2 cellular contexts compared by ENCODE assay signal in the genomic region with DNA sequence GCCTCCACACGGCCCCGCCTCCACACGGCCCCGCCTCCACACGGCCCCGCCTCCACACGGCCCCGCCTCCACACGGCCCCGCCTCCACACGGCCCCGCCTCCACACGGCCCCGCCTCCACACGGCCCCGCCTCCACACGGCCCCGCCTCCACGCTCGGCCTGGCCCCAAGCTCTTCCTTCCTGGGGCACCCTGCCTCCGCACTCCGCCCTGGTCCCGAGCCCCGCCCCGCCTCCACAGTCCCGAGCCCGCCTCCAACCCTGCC.
TF ChIP-seq lines count a peak whose summit lies in the region.

No MANE protein-coding gene starts in this region.

TF ChIP-seq in WTC11, 78 proteins besides CTCF, POLR2A, EP300 and RAD21:
- peak; percentile 75 for TF ChIP-seq SP1 (CRISPR knock-in tag; conservative IDR thresholded peaks at IDR 0.05)

TF ChIP-seq in H1, 55 proteins besides CTCF, POLR2A, EP300 and RAD21:
- TF ChIP-seq, protein P1, sequence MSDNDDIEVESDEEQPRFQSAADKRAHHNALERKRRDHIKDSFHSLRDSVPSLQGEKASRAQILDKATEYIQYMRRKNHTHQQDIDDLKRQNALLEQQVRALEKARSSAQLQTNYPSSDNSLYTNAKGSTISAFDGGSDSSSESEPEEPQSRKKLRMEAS (IDR thresholded peaks at IDR 0.05), result 0 out of 2 replicates have a peak, but pooled peaks have one; percentile 5
TF ChIP-seq in H1: peak in this region for 1; not testable (repeated sequence) for 54.
